ENCODE assay signal across 17 cellular contexts in the genomic region with DNA sequence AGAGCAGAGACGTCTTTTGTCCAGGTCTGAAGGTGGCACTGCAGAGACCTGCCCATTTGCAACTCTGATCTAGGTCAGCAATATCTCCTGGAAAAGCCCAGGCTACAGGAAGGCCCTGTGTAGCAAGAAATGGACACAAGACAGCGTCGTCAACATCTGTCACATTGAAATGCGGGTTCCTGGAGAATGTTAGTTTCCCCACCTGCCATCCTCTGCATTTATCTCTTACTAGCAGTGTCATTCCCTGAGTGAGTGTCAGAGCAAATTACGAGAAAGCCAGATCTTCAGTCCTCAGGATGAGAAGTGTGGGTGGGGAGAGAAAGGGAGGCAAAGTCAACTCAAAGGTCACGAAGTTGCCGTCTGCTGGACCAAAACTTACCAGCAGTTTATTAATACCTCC. TPM values are rescaled to one million over a fixed set of nuclear protein-coding genes. Genes with fewer than 3 reads are reported as not detected.
DNase-seq lines count a peak whose midpoint lies in the region; ATAC-seq and TF ChIP-seq lines count a peak whose summit lies in the region.
"Had no signal": no experiment of that assay in that cellular context is flagged by ENCODE, and none has a peak within 500 bp of the region (broad histone marks: within the 10 kb centered on the region; RNA-seq: fewer than 3 reads in every experiment).

No MANE protein-coding gene starts in this region.

- peak overlapping the region in 1 of 2 experiments; percentile 26 for H3K18ac ChIP-seq in mesenchymal stem cell (ENCODE audit: low read depth in 1 of 2, low read length in 2 of 2)

- peak; percentile 38 for DNase-seq in activated CD8-positive, alpha-beta memory T cell treated with anti-CD3 and anti-CD28 coated beads for 24 hours
- no peak for DNase-seq in activated CD8-positive, alpha-beta memory T cell treated with anti-CD3 and anti-CD28 coated beads, Interleukin-2, amount 10 ng/mL, durations not matched to agents 7 days and 5 days
- DNase-seq in CD4-positive, CD25-positive, alpha-beta regulatory T cell = no peak
- no peak for DNase-seq in T-helper 17 cell
- no peak for DNase-seq in mesenchymal stem cell
- no peak for DNase-seq in GDM1 (lab: John Stamatoyannopoulos, UW)
- DNase-seq in mesothelial cell of epicardium (ENCODE audit: low spot score in 2 of 2, unreplicated experiment in 2 of 2) = no peak
- DNase-seq in DMS 273 treated with DMSO at 0.1 percent for 48 hours (lab: John Stamatoyannopoulos, UW) = no peak
- DNase-seq: H9, NCI-H187, NCI-H526 treated with DMSO at 0.1 percent for 48 hours, RPMI8226, SIG-M5 had no signal

- WGBS in mesenchymal stem cell = 87% methylated on average over 6 of the region's 7 CpGs

- H3K27ac Mint-ChIP-seq in activated CD8-positive, alpha-beta memory T cell treated with anti-CD3 and anti-CD28 coated beads, Interleukin-2, amount 10 ng/mL, durations not matched to agents 7 days and 5 days = no peak overlapping the region
- peak overlapping the region in 2 of 3 donors; percentile 16 to 26 for H3K27ac Mint-ChIP-seq in CD4-positive, CD25-positive, alpha-beta regulatory T cell
- peak overlapping the region; percentile 97 for H3K27ac Mint-ChIP-seq in T-helper 17 cell
- H3K27ac Mint-ChIP-seq in mesothelial cell of epicardium = no peak overlapping the region
- H3K27ac Mint-ChIP-seq: H9 had no signal

- H3K4me3 Mint-ChIP-seq in activated CD8-positive, alpha-beta memory T cell treated with anti-CD3 and anti-CD28 coated beads, Interleukin-2, amount 10 ng/mL, durations not matched to agents 7 days and 5 days = no peak overlapping the region
- H3K4me3 Mint-ChIP-seq in CD4-positive, CD25-positive, alpha-beta regulatory T cell = peak overlapping the region in 2 of 4 donors; percentile 20 to 41
- peak overlapping the region; percentile 56 for H3K4me3 Mint-ChIP-seq in T-helper 17 cell
- no peak overlapping the region for H3K4me3 Mint-ChIP-seq in mesothelial cell of epicardium
- H3K4me3 Mint-ChIP-seq: H9, IgD-negative memory B cell had no signal

- no peak overlapping the region for H3K14ac ChIP-seq in mesenchymal stem cell (ENCODE audit: low read length in 2 of 2)

- peaks cover 20% of the 10 kb centered on the region for H3K36me3 ChIP-seq in CD4-positive, CD25-positive, alpha-beta regulatory T cell (ENCODE audit: control insufficient read depth, insufficient read depth, low read length)
- H3K36me3 ChIP-seq in mesenchymal stem cell (ENCODE audit: control insufficient read depth in 1 of 2, insufficient read depth in 2 of 2, low read depth in 1 of 2, low read length in 2 of 2) = no peaks in the 10 kb centered on the region

- no peak overlapping the region for H3K23ac ChIP-seq in mesenchymal stem cell (ENCODE audit: low read length in 2 of 2)

- peak overlapping the region; percentile 31 for H4K8ac ChIP-seq in mesenchymal stem cell (ENCODE audit: low read length)

- peaks cover 72% of the 10 kb centered on the region for H3K4me1 Mint-ChIP-seq in activated CD8-positive, alpha-beta memory T cell treated with anti-CD3 and anti-CD28 coated beads, Interleukin-2, amount 10 ng/mL, durations not matched to agents 7 days and 5 days
- peaks cover 4 to 46% (median 26%) of the 10 kb centered on the region in 4 donors for H3K4me1 Mint-ChIP-seq in CD4-positive, CD25-positive, alpha-beta regulatory T cell
- peaks cover 51% of the 10 kb centered on the region for H3K4me1 Mint-ChIP-seq in T-helper 17 cell
- peaks cover 30% of the 10 kb centered on the region for H3K4me1 Mint-ChIP-seq in mesothelial cell of epicardium

- H2BK5ac ChIP-seq in mesenchymal stem cell (ENCODE audit: low read depth, low read length, poor library complexity, severe bottlenecking) = no peak overlapping the region

- no peaks in the 10 kb centered on the region for H3K79me1 ChIP-seq in mesenchymal stem cell (replicated peaks; ENCODE audit: low read length, poor library complexity, severe bottlenecking)

- peaks cover 11% of the 10 kb centered on the region for H3K4me1 ChIP-seq in CD4-positive, CD25-positive, alpha-beta regulatory T cell (ENCODE audit: control insufficient read depth, insufficient read depth, low read length, poor library complexity, severe bottlenecking)
- no peaks in the 10 kb centered on the region for H3K4me1 ChIP-seq in mesenchymal stem cell (ENCODE audit: control insufficient read depth, insufficient read depth, low read depth, low read length)

- no peaks in the 10 kb centered on the region for H3K27me3 ChIP-seq in CD4-positive, CD25-positive, alpha-beta regulatory T cell (ENCODE audit: control insufficient read depth, insufficient read depth, low read length)
- peaks cover 0 to 30% of the 10 kb centered on the region in 2 experiments for H3K27me3 ChIP-seq in mesenchymal stem cell (ENCODE audit: control insufficient read depth in 1 of 2, insufficient read depth in 1 of 2, low read length in 2 of 2)
- H3K27me3 ChIP-seq: BLaER1 had no signal

- no peak for ATAC-seq in activated CD8-positive, alpha-beta memory T cell treated with anti-CD3 and anti-CD28 coated beads, Interleukin-2, amount 10 ng/mL, durations not matched to agents 7 days and 5 days
- no peak for ATAC-seq in CD4-positive, CD25-positive, alpha-beta regulatory T cell (ENCODE audit: low read depth in 2 of 2)
- ATAC-seq in T-helper 17 cell = no peak

- H2BK15ac ChIP-seq in mesenchymal stem cell (ENCODE audit: low read depth, poor library complexity, severe bottlenecking) = no peak overlapping the region

- H2BK12ac ChIP-seq in mesenchymal stem cell (ENCODE audit: low read length in 2 of 2) = no peak overlapping the region

- H3K4ac ChIP-seq in mesenchymal stem cell (ENCODE audit: low read depth in 1 of 2, low read length in 2 of 2) = no peak overlapping the region

- peaks cover 41% of the 10 kb centered on the region for H3K36me3 Mint-ChIP-seq in activated CD8-positive, alpha-beta memory T cell treated with anti-CD3 and anti-CD28 coated beads, Interleukin-2, amount 10 ng/mL, durations not matched to agents 7 days and 5 days
- H3K36me3 Mint-ChIP-seq in CD4-positive, CD25-positive, alpha-beta regulatory T cell = peaks cover 20% of the 10 kb centered on the region
- H3K36me3 Mint-ChIP-seq in T-helper 17 cell (ENCODE audit: low read depth) = peaks cover 11% of the 10 kb centered on the region
- H3K36me3 Mint-ChIP-seq in mesothelial cell of epicardium = peaks cover 2% of the 10 kb centered on the region
- H3K36me3 Mint-ChIP-seq: IgD-negative memory B cell had no signal

- no peak overlapping the region for H2AFZ ChIP-seq in mesenchymal stem cell (ENCODE audit: low read depth, low read length)

- H3K9me3 Mint-ChIP-seq in activated CD8-positive, alpha-beta memory T cell treated with anti-CD3 and anti-CD28 coated beads, Interleukin-2, amount 10 ng/mL, durations not matched to agents 7 days and 5 days (ENCODE audit: low read depth) = no peaks in the 10 kb centered on the region
- H3K9me3 Mint-ChIP-seq in CD4-positive, CD25-positive, alpha-beta regulatory T cell = no peaks in the 10 kb centered on the region
- H3K9me3 Mint-ChIP-seq in mesothelial cell of epicardium = peaks cover 7% of the 10 kb centered on the region
- H3K9me3 Mint-ChIP-seq: H9, IgD-negative memory B cell had no signal

- H3K9me3 ChIP-seq in CD4-positive, CD25-positive, alpha-beta regulatory T cell (ENCODE audit: control insufficient read depth in 2 of 2, low read length in 2 of 2) = no peaks in the 10 kb centered on the region
- H3K9me3 ChIP-seq in T-helper 17 cell (ENCODE audit: control insufficient read depth, low read length, poor library complexity, severe bottlenecking) (no peaks in the 10 kb centered on the region), mesenchymal stem cell (ENCODE audit: control insufficient read depth, low read length) (no peaks in the 10 kb centered on the region)
- H3K9me3 ChIP-seq: BLaER1 had no signal

- TF ChIP-seq CTCF in mesothelial cell of epicardium (IDR thresholded peaks at IDR 0.05; ENCODE audit: unreplicated experiment) = no peak

- no peak overlapping the region for H2BK120ac ChIP-seq in mesenchymal stem cell (ENCODE audit: low read depth, low read length)

- H2AK5ac ChIP-seq in mesenchymal stem cell (ENCODE audit: low read length, severe bottlenecking) = no peak overlapping the region

- CTCF ChIA-PET in activated CD8-positive, alpha-beta memory T cell treated with anti-CD3 and anti-CD28 coated beads, Interleukin-2, amount 10 ng/mL, durations not matched to agents 7 days and 5 days (lab: Charles Lee) = interaction anchor here (1.2 to 4.7 kb wide), 4 partner anchors 10 to 36 kb away, joined by 3 to 33 read pairs (median 8); no protein-coding TSS in a partner anchor

- H3K4me2 ChIP-seq in mesenchymal stem cell (ENCODE audit: low read length, poor library complexity, severe bottlenecking) = no peak overlapping the region
- H3K4me2 ChIP-seq: BLaER1 had no signal

- no peak overlapping the region for H3K4me3 ChIP-seq in CD4-positive, CD25-positive, alpha-beta regulatory T cell (ENCODE audit: low read depth, low read length)
- H3K4me3 ChIP-seq in mesenchymal stem cell (ENCODE audit: insufficient read depth in 1 of 2, low read depth in 1 of 2, low read length in 2 of 2) = no peak overlapping the region
- H3K4me3 ChIP-seq: BLaER1 had no signal

- H3K27me3 Mint-ChIP-seq in activated CD8-positive, alpha-beta memory T cell treated with anti-CD3 and anti-CD28 coated beads, Interleukin-2, amount 10 ng/mL, durations not matched to agents 7 days and 5 days = no peaks in the 10 kb centered on the region
- no peaks in the 10 kb centered on the region for H3K27me3 Mint-ChIP-seq in CD4-positive, CD25-positive, alpha-beta regulatory T cell
- no peaks in the 10 kb centered on the region for H3K27me3 Mint-ChIP-seq in T-helper 17 cell
- peaks cover 3% of the 10 kb centered on the region for H3K27me3 Mint-ChIP-seq in mesothelial cell of epicardium (ENCODE audit: low read depth)
- H3K27me3 Mint-ChIP-seq: IgD-negative memory B cell had no signal

- no peak overlapping the region for H3K9ac ChIP-seq in mesenchymal stem cell (ENCODE audit: low read length)
- H3K9ac ChIP-seq: BLaER1 had no signal

- no peak overlapping the region for H3K27ac ChIP-seq in CD4-positive, CD25-positive, alpha-beta regulatory T cell (ENCODE audit: insufficient read depth, low read length, poor library complexity, severe bottlenecking)
- H3K27ac ChIP-seq in mesenchymal stem cell (ENCODE audit: low read length, poor library complexity, severe bottlenecking) = no peak overlapping the region
- H3K27ac ChIP-seq: BLaER1 had no signal

- no peak overlapping the region for H4K91ac ChIP-seq in mesenchymal stem cell (ENCODE audit: low read length)

RNA-seq across cellular contexts. Expression of a gene that starts 27.4 kb away (rescaled TPM):
- total RNA-seq in activated CD8-positive, alpha-beta memory T cell treated with anti-CD3 and anti-CD28 coated beads, Interleukin-2, amount 10 ng/mL, durations not matched to agents 7 days and 5 days = 1 to 10 TPM; 2.1 to 5.8 TPM
- 5.4 TPM for total RNA-seq in CD4-positive, CD25-positive, alpha-beta regulatory T cell
- polyA plus RNA-seq in CD4-positive, CD25-positive, alpha-beta regulatory T cell = 1 to 10 TPM; 4.4 to 7.7 (median 6.0) TPM
- total RNA-seq in T-helper 17 cell (1 to 10 TPM; 6.5 to 8.1 TPM), mesothelial cell of epicardium (1.8 to 3.0 TPM (median 2.1 TPM) in 3 replicates)
- 3.0 TPM for polyA plus RNA-seq in mesenchymal stem cell (2013, experiment 1 of 2)
- polyA plus RNA-seq in mesenchymal stem cell (2013, experiment 2 of 2) = 2.6 TPM

RNA-seq across cellular contexts. Expression of a gene that starts 28.8 kb away (rescaled TPM):
- total RNA-seq in activated CD8-positive, alpha-beta memory T cell treated with anti-CD3 and anti-CD28 coated beads, Interleukin-2, amount 10 ng/mL, durations not matched to agents 7 days and 5 days = 10 to 100 TPM; 74.6 to 81.3 TPM
- 50.7 TPM for total RNA-seq in CD4-positive, CD25-positive, alpha-beta regulatory T cell
- polyA plus RNA-seq in CD4-positive, CD25-positive, alpha-beta regulatory T cell = 100 to 1,000 TPM in 3 of 4 donors, 10 to 100 TPM in 1; 86.8 to 119 (median 109) TPM
- total RNA-seq in T-helper 17 cell (10 to 100 TPM; 20.3 to 21.3 TPM), mesothelial cell of epicardium (1.4 to 1.8 TPM (median 1.6 TPM) in 3 replicates)
- polyA plus RNA-seq in mesenchymal stem cell (2013, experiment 1 of 2) = not detected
- 0.04 TPM for polyA plus RNA-seq in mesenchymal stem cell (2013, experiment 2 of 2)
- total RNA-seq: A172, H9, LHCN-M2 had no signal

Comparison
In these comparisons a context has a peak if more than half of its experiments do, and no peak if none do; other contexts are left out.
1. H3K27ac Mint-ChIP-seq: peak in CD4-positive, CD25-positive, alpha-beta regulatory T cell (2 of 3) and T-helper 17 cell (single experiment); none in activated CD8-positive, alpha-beta memory T cell treated with anti-CD3 and anti-CD28 coated beads, Interleukin-2, amount 10 ng/mL, durations not matched to agents 7 days and 5 days (single experiment) and mesothelial cell of epicardium (single experiment).